In the genomic region with DNA sequence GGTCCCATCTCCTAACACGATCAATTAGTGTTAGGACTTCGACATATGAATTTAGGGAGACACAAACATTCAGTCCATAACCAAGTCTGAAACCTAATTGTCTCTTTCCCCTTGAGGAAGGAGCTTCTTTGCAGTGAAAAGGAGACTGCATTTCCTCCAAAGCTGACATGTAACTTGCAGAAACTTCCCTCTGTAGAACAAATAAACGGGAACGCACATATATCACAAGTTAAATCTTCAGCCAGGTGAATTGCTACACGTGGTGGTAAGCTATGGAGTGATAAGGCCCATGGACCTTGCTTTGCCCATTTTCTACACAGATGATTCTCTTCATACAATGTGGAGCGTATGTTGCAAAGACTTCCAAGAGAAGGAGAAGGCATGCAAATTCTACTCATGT, we compare ENCODE assay signal across 15 cellular contexts.
"Had no signal": no experiment of that assay in that cellular context is flagged by ENCODE, and none has a peak within 500 bp of the region (broad histone marks: within the 10 kb centered on the region; RNA-seq: fewer than 3 reads in every experiment).

No MANE protein-coding gene starts in this region.

- H3K27ac ChIP-seq: dorsolateral prefrontal cortex, hepatocyte, left ventricle myocardium inferior, neutrophil had no signal

- H3K27ac Mint-ChIP-seq: stimulated activated naive B cell treated with anti-CD40 and anti-IgM and Interleukin-4, amounts not matched to agents 10 μg/mL and 1 μg/mL and 100 μg/mL, for 72 hours had no signal

- H3K27me3 ChIP-seq: dorsolateral prefrontal cortex, hepatocyte, neutrophil had no signal

- H3K36me3 Mint-ChIP-seq: naive thymus-derived CD8-positive, alpha-beta T cell; stimulated activated naive B cell treated with anti-CD40 and anti-IgM and Interleukin-4, amounts not matched to agents 10 μg/mL and 1 μg/mL and 100 μg/mL, for 72 hours had no signal

- H3K4me3 Mint-ChIP-seq: naive thymus-derived CD8-positive, alpha-beta T cell; stimulated activated naive B cell treated with anti-CD40 and anti-IgM and Interleukin-4, amounts not matched to agents 10 μg/mL and 1 μg/mL and 100 μg/mL, for 72 hours had no signal

- H3K9me3 Mint-ChIP-seq: naive thymus-derived CD8-positive, alpha-beta T cell; stimulated activated naive B cell treated with anti-CD40 and anti-IgM and Interleukin-4, amounts not matched to agents 10 μg/mL and 1 μg/mL and 100 μg/mL, for 72 hours had no signal

- H3K9me3 ChIP-seq: left ventricle myocardium inferior, neutrophil had no signal

- ATAC-seq: left cardiac atrium; sciatic nerve; stimulated activated naive B cell treated with anti-CD40 and anti-IgM and Interleukin-4, amounts not matched to agents 10 μg/mL and 1 μg/mL and 100 μg/mL, for 72 hours had no signal

- H3K27me3 Mint-ChIP-seq: stimulated activated naive B cell treated with anti-CD40 and anti-IgM and Interleukin-4, amounts not matched to agents 10 μg/mL and 1 μg/mL and 100 μg/mL, for 72 hours had no signal

- H3K4me1 ChIP-seq: left ventricle myocardium inferior had no signal

- H3K4me3 ChIP-seq: dorsolateral prefrontal cortex, hepatocyte, left ventricle myocardium inferior, lung had no signal

- H3K36me3 ChIP-seq: left ventricle myocardium inferior, neutrophil had no signal

- H3K4me1 Mint-ChIP-seq: stimulated activated naive B cell treated with anti-CD40 and anti-IgM and Interleukin-4, amounts not matched to agents 10 μg/mL and 1 μg/mL and 100 μg/mL, for 72 hours had no signal

- DNase-seq: cortex of kidney; dorsolateral prefrontal cortex; effector CD8-positive, alpha-beta T cell; foreskin melanocyte; head of caudate nucleus; kidney; left cardiac atrium; left ventricle myocardium inferior; mesendoderm; naive thymus-derived CD8-positive, alpha-beta T cell; stimulated activated naive B cell treated with anti-CD40 and anti-IgM and Interleukin-4, amounts not matched to agents 10 μg/mL and 1 μg/mL and 100 μg/mL, for 72 hours had no signal
